8 cellular contexts compared by ENCODE assay signal in the genomic region with DNA sequence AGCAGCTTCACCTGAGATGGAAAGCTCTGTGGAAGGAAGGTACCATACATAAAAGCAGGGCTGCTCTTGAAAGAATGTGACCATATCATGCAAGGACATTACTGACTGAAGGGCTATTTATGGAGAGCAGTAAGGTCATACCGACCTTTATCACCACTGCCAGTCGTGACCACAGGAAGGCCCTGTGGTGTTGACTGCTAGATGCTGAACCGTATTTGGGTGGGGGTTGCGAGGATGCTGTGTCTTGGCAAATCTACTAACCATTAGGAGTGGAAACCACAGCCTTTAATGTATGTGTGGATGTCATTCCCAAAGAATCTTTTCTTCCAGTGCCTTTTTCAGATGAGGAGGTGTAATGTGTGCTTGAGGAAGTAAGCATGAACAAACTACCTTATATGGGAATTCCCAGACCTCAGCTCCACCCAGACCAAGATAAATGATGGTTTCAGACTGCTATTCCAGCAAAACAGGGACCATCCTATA.
DNase-seq lines count a peak whose midpoint lies in the region; ATAC-seq and TF ChIP-seq lines count a peak whose summit lies in the region.

No MANE protein-coding gene starts in this region.

- peaks cover 36 to 74% of the 10 kb centered on the region in 2 donors for H3K4me1 ChIP-seq in thoracic aorta (ENCODE audit: control insufficient read depth in 1 of 2, low read depth in 2 of 2)

- DNase-seq in AG04450 (ENCODE audit: low read depth, low spot score) (peak; percentile 88), HL-60 (ENCODE audit: low read depth in 1 of 2, low spot score in 1 of 2) (no peak), hepatic stellate cell (ENCODE audit: low spot score) (peak; percentile 38), thoracic aorta (ENCODE audit: low spot score) (no peak), activated T-cell treated with anti-CD3 and anti-CD28 coated beads for 4 hours (no peak)
- DNase-seq in activated CD8-positive, alpha-beta T cell treated with anti-CD3 and anti-CD28 coated beads for 36 hours, result peak; percentile 62
- no peak for DNase-seq in stimulated activated CD4-positive, alpha-beta T cell treated with anti-CD3 and anti-CD28 coated beads, Interleukin-2, amount 100 ng/mL, for 24 hours

- no peaks in the 10 kb centered on the region for H3K9me3 Mint-ChIP-seq in activated CD8-positive, alpha-beta T cell treated with anti-CD3 and anti-CD28 coated beads for 36 hours

- POLR2A ChIA-PET in AG04450 (lab: Yijun Ruan, JAX), result interaction anchor here (1.4 kb wide), 2 partner anchors 8 to 59 kb away, joined by 3 to 5 read pairs; no protein-coding TSS in a partner anchor
- POLR2A ChIA-PET in activated CD8-positive, alpha-beta T cell treated with anti-CD3 and anti-CD28 coated beads for 36 hours (lab: Charles Lee), result interaction anchor here (0.7 to 1.8 kb wide), 3 partner anchors 11 to 22 kb away, joined by 3 to 5 read pairs (median 3); no protein-coding TSS in a partner anchor

- H3K27ac ChIP-seq in AG04450 (ENCODE audit: low read depth, low read length) (peak overlapping the region; percentile 94), HL-60 (replicated peaks) (peak overlapping the region; percentile 47), thoracic aorta (peak overlapping the region; percentile 76 to 90)

- peak overlapping the region; percentile 2 for H3K4me3 Mint-ChIP-seq in activated CD8-positive, alpha-beta T cell treated with anti-CD3 and anti-CD28 coated beads for 36 hours

- ATAC-seq in GM19372 (IDR thresholded peaks at IDR 0.05; ENCODE audit: low read depth, unreplicated experiment) (peak; percentile 50), thoracic aorta (ENCODE audit: insufficient number of reproducible peaks, low FRiP score, low read depth) (no peak)
- peak; percentile 25 for ATAC-seq in activated CD8-positive, alpha-beta T cell treated with anti-CD3 and anti-CD28 coated beads for 36 hours

- CTCF ChIA-PET in AG04450 (lab: Charles Lee), result interaction anchor here (2.0 to 4.8 kb wide), 3 partner anchors 11 to 42 kb away, joined by 5 to 33 read pairs (median 27); no protein-coding TSS in a partner anchor
- CTCF ChIA-PET in activated CD8-positive, alpha-beta T cell treated with anti-CD3 and anti-CD28 coated beads for 36 hours (lab: Charles Lee), result interaction anchor here (0.9 to 5.2 kb wide), 6 partner anchors 11 to 41 kb away, joined by 4 to 49 read pairs (median 5); no protein-coding TSS in a partner anchor

- no peaks in the 10 kb centered on the region for H3K36me3 ChIP-seq in thoracic aorta

- no peak overlapping the region for H3K4me3 ChIP-seq in AG04450 (ENCODE audit: low read depth, low read length)
- no peak overlapping the region for H3K4me3 ChIP-seq in HL-60 (replicated peaks; ENCODE audit: insufficient read depth, low read length)
- no peak overlapping the region for H3K4me3 ChIP-seq in thoracic aorta

- no peak for TF ChIP-seq CTCF in AG04450 (IDR thresholded peaks at IDR 0.05; ENCODE audit: low read depth, low read length)
- TF ChIP-seq CTCF in HL-60 (IDR thresholded peaks at IDR 0.05; ENCODE audit: insufficient read depth, low read length), result no peak
- no peak for TF ChIP-seq CTCF in activated CD8-positive, alpha-beta T cell treated with anti-CD3 and anti-CD28 coated beads for 36 hours (IDR thresholded peaks at IDR 0.05)
- no peak for TF ChIP-seq CTCF in thoracic aorta (IDR thresholded peaks at IDR 0.05)

- intact Hi-C loops in activated CD8-positive, alpha-beta T cell treated with anti-CD3 and anti-CD28 coated beads for 36 hours (cut with micrococcal nuclease), result loop anchor here (5.0 kb wide), 1 partner anchor 42 kb away; no protein-coding TSS in a partner anchor

- H3K9me3 ChIP-seq in AG04450 (ENCODE audit: control insufficient read depth, insufficient read depth, low read length) (no peaks in the 10 kb centered on the region; the same call in 1 of the 2 replicates), thoracic aorta (no peaks in the 10 kb centered on the region)

- no peaks in the 10 kb centered on the region for H3K36me3 Mint-ChIP-seq in activated CD8-positive, alpha-beta T cell treated with anti-CD3 and anti-CD28 coated beads for 36 hours (ENCODE audit: low read depth)

- H3K27me3 ChIP-seq in AG04450 (ENCODE audit: control insufficient read depth, insufficient read depth, low read length) (no peaks in the 10 kb centered on the region), HL-60 (ENCODE audit: insufficient read depth, poor library complexity, severe bottlenecking) (no peaks in the 10 kb centered on the region), thoracic aorta (replicated peaks; ENCODE audit: insufficient read depth) (no peaks in the 10 kb centered on the region)

- H3K27ac Mint-ChIP-seq in activated CD8-positive, alpha-beta T cell treated with anti-CD3 and anti-CD28 coated beads for 36 hours, result peak overlapping the region; percentile 84

- no peaks in the 10 kb centered on the region for H3K27me3 Mint-ChIP-seq in activated CD8-positive, alpha-beta T cell treated with anti-CD3 and anti-CD28 coated beads for 36 hours

- H3K4me1 Mint-ChIP-seq in activated CD8-positive, alpha-beta T cell treated with anti-CD3 and anti-CD28 coated beads for 36 hours (ENCODE audit: low read depth), result peaks cover 50% of the 10 kb centered on the region

Comparison
In these comparisons a context has a peak if more than half of its experiments do, and no peak if none do; other contexts are left out.
1. DNase-seq: peak in AG04450 (single experiment), activated CD8-positive, alpha-beta T cell treated with anti-CD3 and anti-CD28 coated beads for 36 hours (single experiment) and hepatic stellate cell (single experiment); none in HL-60 (0 of 2), thoracic aorta (single experiment), activated T-cell treated with anti-CD3 and anti-CD28 coated beads for 4 hours (single experiment) and stimulated activated CD4-positive, alpha-beta T cell treated with anti-CD3 and anti-CD28 coated beads, Interleukin-2, amount 100 ng/mL, for 24 hours (0 of 2).
2. Peak in every context shown above with its lines, with median percentiles within 50 percentile points of each other: H3K27ac ChIP-seq.